Comparison of ENCODE assay signal across 29 cellular contexts in genomic region chr20:48090314-48090713, GRCh38.
"Had no signal": no experiment of that assay in that cellular context is flagged by ENCODE, and none has a peak within 500 bp of the region (broad histone marks: within the 10 kb centered on the region; RNA-seq: fewer than 3 reads in every experiment).

No MANE protein-coding gene starts in this region.

- FAIRE-seq: colon, endometrium, endothelial cell of umbilical vein, frontal cortex had no signal

- H3K4me1 ChIP-seq: colonic mucosa, esophagus squamous epithelium, foreskin keratinocyte, gastrocnemius medialis, heart left ventricle, heart right ventricle had no signal

- H3K4me3 ChIP-seq: colonic mucosa, coronary artery, dorsolateral prefrontal cortex, esophagus muscularis mucosa, esophagus squamous epithelium, gastrocnemius medialis, gastroesophageal sphincter, heart left ventricle, heart right ventricle had no signal

- H3K4me3 Mint-ChIP-seq: dendritic cell treated with granulocyte-macrophage colony-stimulating factor and Interleukin-4, amounts not matched to agents 40 ng/mL and 50 ng/mL, for 4 days; effector memory CD8-positive, alpha-beta T cell; endodermal cell had no signal

- H3K36me3 ChIP-seq: colonic mucosa, esophagus muscularis mucosa, esophagus squamous epithelium, gastrocnemius medialis, gastroesophageal sphincter, heart left ventricle, heart right ventricle had no signal

- DNase-seq: colonic mucosa; cortex of kidney; dermis blood vessel endothelial cell; dorsolateral prefrontal cortex; effector CD4-positive, alpha-beta T cell; effector CD8-positive, alpha-beta T cell; effector memory CD4-positive, alpha-beta T cell; effector memory CD8-positive, alpha-beta T cell; endodermal cell; erythroblast; esophagus squamous epithelium; foreskin fibroblast; foreskin keratinocyte; foreskin melanocyte; gastrocnemius medialis; glutamatergic neuron; head of caudate nucleus; heart left ventricle; heart right ventricle had no signal

- H3K27me3 ChIP-seq: colonic mucosa, esophagus muscularis mucosa, gastrocnemius medialis, gastroesophageal sphincter had no signal

- H3K9me3 ChIP-seq: colonic mucosa, esophagus muscularis mucosa, esophagus squamous epithelium, gastrocnemius medialis, gastroesophageal sphincter, heart left ventricle, heart right ventricle had no signal

- H3K27ac ChIP-seq: colonic mucosa, coronary artery, dorsolateral prefrontal cortex, epithelial cell of prostate, esophagus muscularis mucosa, esophagus squamous epithelium, foreskin keratinocyte, gastrocnemius medialis, gastroesophageal sphincter, heart left ventricle, heart right ventricle had no signal

- H3K9me3 Mint-ChIP-seq: effector memory CD8-positive, alpha-beta T cell had no signal

- ATAC-seq: effector memory CD8-positive, alpha-beta T cell; esophagus mucosa; foreskin keratinocyte; gastrocnemius medialis; gastroesophageal sphincter; heart left ventricle; heart right ventricle had no signal

- H3K4me1 Mint-ChIP-seq: endodermal cell had no signal

- H3K27ac Mint-ChIP-seq: dendritic cell treated with granulocyte-macrophage colony-stimulating factor and Interleukin-4, amounts not matched to agents 40 ng/mL and 50 ng/mL, for 4 days; effector memory CD8-positive, alpha-beta T cell; endodermal cell had no signal
